ENCODE assay signal across 27 cellular contexts in genomic region chr19:5316138-5316537, GRCh38.
"Had no signal": no experiment of that assay in that cellular context is flagged by ENCODE, and none has a peak within 500 bp of the region (broad histone marks: within the 10 kb centered on the region; RNA-seq: fewer than 3 reads in every experiment).

No MANE protein-coding gene starts in this region.

- H3K9me3 ChIP-seq: stomach, suprapubic skin, testis, thoracic aorta, thyroid gland, tibial artery, transverse colon, upper lobe of left lung, upper lobe of right lung, uterus, vagina had no signal

- FAIRE-seq: urothelium cell line had no signal

- H3K27ac ChIP-seq: stomach, suprapubic skin, testis, thoracic aorta, thyroid gland, tibial artery, tibial nerve, transverse colon, upper lobe of left lung, upper lobe of right lung, uterus, vagina had no signal

- H3K4me1 ChIP-seq: stomach, suprapubic skin, testis, thyroid gland, tibial artery, tibial nerve, transverse colon, upper lobe of right lung, uterus, vagina had no signal

- H3K9me3 Mint-ChIP-seq: stimulated activated effector memory CD8-positive, alpha-beta T cell treated with anti-CD3 and anti-CD28 coated beads, Interleukin-12 subunit alpha, Interleukin-12 subunit beta, amount 100 ng/mL, for 72 hours; stimulated activated naive CD8-positive, alpha-beta T cell treated with anti-CD3 and anti-CD28 coated beads, Interleukin-15, amount 100 ng/mL, for 72 hours; stimulated activated naive CD8-positive, alpha-beta T cell treated with anti-CD3 and anti-CD28 coated beads, Interleukin-15, Interleukin-2, amounts not matched to agents 100 ng/mL and 50 ng/mL, for 24 hours; type B pancreatic cell had no signal

- H3K4me3 Mint-ChIP-seq: stimulated activated effector memory CD8-positive, alpha-beta T cell treated with anti-CD3 and anti-CD28 coated beads, Interleukin-12 subunit alpha, Interleukin-12 subunit beta, amount 100 ng/mL, for 72 hours; stimulated activated memory B cell treated with anti-CD40 and anti-IgM and Interleukin-4, amounts not matched to agents 10 μg/mL and 1 μg/mL and 100 μg/mL, for 72 hours; stimulated activated naive CD8-positive, alpha-beta T cell treated with anti-CD3 and anti-CD28 coated beads, Interleukin-15, amount 100 ng/mL, for 72 hours; stimulated activated naive CD8-positive, alpha-beta T cell treated with anti-CD3 and anti-CD28 coated beads, Interleukin-15, Interleukin-2, amounts not matched to agents 100 ng/mL and 50 ng/mL, for 24 hours; type B pancreatic cell had no signal

- H3K27ac Mint-ChIP-seq: stimulated activated effector memory CD8-positive, alpha-beta T cell treated with anti-CD3 and anti-CD28 coated beads, Interleukin-12 subunit alpha, Interleukin-12 subunit beta, amount 100 ng/mL, for 72 hours; stimulated activated memory B cell treated with anti-CD40 and anti-IgM and Interleukin-4, amounts not matched to agents 10 μg/mL and 1 μg/mL and 100 μg/mL, for 72 hours; stimulated activated naive CD8-positive, alpha-beta T cell treated with anti-CD3 and anti-CD28 coated beads, Interleukin-15, amount 100 ng/mL, for 72 hours; stimulated activated naive CD8-positive, alpha-beta T cell treated with anti-CD3 and anti-CD28 coated beads, Interleukin-15, Interleukin-2, amounts not matched to agents 100 ng/mL and 50 ng/mL, for 24 hours; type B pancreatic cell had no signal

- DNase-seq: stimulated activated CD4-positive, alpha-beta T cell treated with anti-CD3 and anti-CD28 coated beads, Interleukin-2, amount 100 ng/mL, for 48 hours; stimulated activated CD4-positive, alpha-beta T cell treated with anti-CD3 and anti-CD28 coated beads, Interleukin-4, amount 100 ng/mL, for 1 hour; stimulated activated CD4-positive, alpha-beta T cell treated with anti-CD3 and anti-CD28 coated beads, Interleukin-4, amount 100 ng/mL, for 24 hours; stimulated activated CD4-positive, alpha-beta T cell treated with anti-CD3 and anti-CD28 coated beads, Interleukin-4, amount 100 ng/mL, for 4 hours; stimulated activated CD8-positive, alpha-beta memory T cell treated with anti-CD3 and anti-CD28 coated beads, Interleukin-4, amount 100 ng/mL, for 48 hours; stimulated activated naive CD4-positive, alpha-beta T cell; stimulated activated naive CD4-positive, alpha-beta T cell treated with Interleukin-2 at 50 U/mL for 16 hours; stimulated activated naive CD8-positive, alpha-beta T cell treated with anti-CD3 and anti-CD28 coated beads, Interleukin-15, amount 100 ng/mL, for 72 hours; stimulated activated naive CD8-positive, alpha-beta T cell treated with anti-CD3 and anti-CD28 coated beads, Interleukin-15, Interleukin-2, amounts not matched to agents 100 U/mL and 50 U/mL, for 24 hours; stomach; substantia nigra; testis; thyroid gland; tibial artery; transverse colon; upper lobe of left lung; upper lobe of right lung; uterus had no signal

- H3K4me3 ChIP-seq: stomach, suprapubic skin, testis, thoracic aorta, thyroid gland, tibial artery, tibial nerve, transverse colon, upper lobe of left lung, upper lobe of right lung, uterus, vagina had no signal

- H3K27me3 Mint-ChIP-seq: type B pancreatic cell had no signal

- H3K27me3 ChIP-seq: suprapubic skin, testis, thyroid gland, transverse colon, upper lobe of left lung, uterus, vagina had no signal

- H3K4me1 Mint-ChIP-seq: stimulated activated effector memory CD8-positive, alpha-beta T cell treated with anti-CD3 and anti-CD28 coated beads, Interleukin-12 subunit alpha, Interleukin-12 subunit beta, amount 100 ng/mL, for 72 hours had no signal

- H3K36me3 Mint-ChIP-seq: stimulated activated effector memory CD8-positive, alpha-beta T cell treated with anti-CD3 and anti-CD28 coated beads, Interleukin-12 subunit alpha, Interleukin-12 subunit beta, amount 100 ng/mL, for 72 hours; stimulated activated memory B cell treated with anti-CD40 and anti-IgM and Interleukin-4, amounts not matched to agents 10 μg/mL and 1 μg/mL and 100 μg/mL, for 72 hours; type B pancreatic cell had no signal

- ATAC-seq: stimulated activated effector memory CD8-positive, alpha-beta T cell treated with anti-CD3 and anti-CD28 coated beads, Interleukin-12 subunit alpha, Interleukin-12 subunit beta, amount 100 ng/mL, for 72 hours; stimulated activated memory B cell treated with anti-CD40 and anti-IgM and Interleukin-4, amounts not matched to agents 10 μg/mL and 1 μg/mL and 100 μg/mL, for 72 hours; stimulated activated naive CD8-positive, alpha-beta T cell treated with anti-CD3 and anti-CD28 coated beads, Interleukin-15, amount 100 ng/mL, for 72 hours; stimulated activated naive CD8-positive, alpha-beta T cell treated with anti-CD3 and anti-CD28 coated beads, Interleukin-15, Interleukin-2, amounts not matched to agents 100 U/mL and 50 U/mL, for 24 hours; upper lobe of right lung had no signal

- H3K36me3 ChIP-seq: stomach, suprapubic skin, thoracic aorta, thyroid gland, tibial artery, tibial nerve, transverse colon, upper lobe of left lung, upper lobe of right lung, uterus, vagina had no signal
